Comparison of ENCODE assay signal across 11 cellular contexts in genomic region chr1:207407655-207408256, GRCh38. TPM values are rescaled to one million over a fixed set of nuclear protein-coding genes. Genes with fewer than 3 reads are reported as not detected.
DNase-seq lines count a peak whose midpoint lies in the region; ATAC-seq and TF ChIP-seq lines count a peak whose summit lies in the region.
"Had no signal": no experiment of that assay in that cellular context is flagged by ENCODE, and none has a peak within 500 bp of the region (broad histone marks: within the 10 kb centered on the region; RNA-seq: fewer than 3 reads in every experiment).

No MANE protein-coding gene starts in this region.

- H3K27ac Mint-ChIP-seq in activated CD4-positive, alpha-beta T cell treated with anti-CD3 and anti-CD28 coated beads, Interleukin-2, amount 10 ng/mL, durations not matched to agents 24 days and 14 days, result peak overlapping the region; percentile 20
- no peak overlapping the region for H3K27ac Mint-ChIP-seq in stimulated activated effector memory CD8-positive, alpha-beta T cell treated with anti-CD3 and anti-CD28 coated beads, Interleukin-12 subunit alpha, Interleukin-12 subunit beta, amount 100 ng/mL, for 72 hours

- no peaks in the 10 kb centered on the region for H3K4me1 ChIP-seq in mucosa of descending colon (ENCODE audit: low read depth)

- H3K36me3 ChIP-seq in mucosa of descending colon (ENCODE audit: low read depth), result no peaks in the 10 kb centered on the region

- H3K27me3 Mint-ChIP-seq in activated CD4-positive, alpha-beta T cell treated with anti-CD3 and anti-CD28 coated beads, Interleukin-2, amount 10 ng/mL, durations not matched to agents 24 days and 14 days, result no peaks in the 10 kb centered on the region

- H3K4me3 ChIP-seq in epithelial cell of esophagus (ENCODE audit: low read length), result no peak overlapping the region
- no peak overlapping the region for H3K4me3 ChIP-seq in mucosa of descending colon

- H3K9me3 Mint-ChIP-seq in activated CD4-positive, alpha-beta T cell treated with anti-CD3 and anti-CD28 coated beads, Interleukin-2, amount 10 ng/mL, durations not matched to agents 24 days and 14 days, result no peaks in the 10 kb centered on the region
- no peaks in the 10 kb centered on the region for H3K9me3 Mint-ChIP-seq in stimulated activated effector memory CD8-positive, alpha-beta T cell treated with anti-CD3 and anti-CD28 coated beads, Interleukin-12 subunit alpha, Interleukin-12 subunit beta, amount 100 ng/mL, for 72 hours

- no peaks in the 10 kb centered on the region for H3K9me3 ChIP-seq in mucosa of descending colon

- intact Hi-C loops in activated CD4-positive, alpha-beta T cell treated with anti-CD3 and anti-CD28 coated beads, Interleukin-2, amount 10 ng/mL, durations not matched to agents 24 days and 14 days (cut with micrococcal nuclease), result loop anchor here (1.0 to 10.0 kb wide), 3 partner anchors 44 to 483 kb away; partner anchors contain the start of gene FCMR
- intact Hi-C loops in mucosa of descending colon (cut with DNase I, micrococcal nuclease), result no loop called here

- peaks cover 30% of the 10 kb centered on the region for H3K4me1 Mint-ChIP-seq in activated CD4-positive, alpha-beta T cell treated with anti-CD3 and anti-CD28 coated beads, Interleukin-2, amount 10 ng/mL, durations not matched to agents 24 days and 14 days
- H3K4me1 Mint-ChIP-seq in stimulated activated effector memory CD8-positive, alpha-beta T cell treated with anti-CD3 and anti-CD28 coated beads, Interleukin-12 subunit alpha, Interleukin-12 subunit beta, amount 100 ng/mL, for 72 hours, result peaks cover 24% of the 10 kb centered on the region

- TF ChIP-seq CTCF in epithelial cell of esophagus (IDR thresholded peaks at IDR 0.05; ENCODE audit: insufficient read depth, low read depth, low read length, missing control alignments), result no peak
- no peak for TF ChIP-seq CTCF in mucosa of descending colon (IDR thresholded peaks at IDR 0.05)

- H3K36me3 Mint-ChIP-seq in activated CD4-positive, alpha-beta T cell treated with anti-CD3 and anti-CD28 coated beads, Interleukin-2, amount 10 ng/mL, durations not matched to agents 24 days and 14 days (ENCODE audit: low read depth), result no peaks in the 10 kb centered on the region
- no peaks in the 10 kb centered on the region for H3K36me3 Mint-ChIP-seq in stimulated activated effector memory CD8-positive, alpha-beta T cell treated with anti-CD3 and anti-CD28 coated beads, Interleukin-12 subunit alpha, Interleukin-12 subunit beta, amount 100 ng/mL, for 72 hours

- peak; percentile 70 for ATAC-seq in stimulated activated effector memory CD8-positive, alpha-beta T cell treated with anti-CD3 and anti-CD28 coated beads, Interleukin-12 subunit alpha, Interleukin-12 subunit beta, amount 100 ng/mL, for 72 hours
- ATAC-seq in GM21390 (IDR thresholded peaks at IDR 0.05; ENCODE audit: unreplicated experiment), result no peak
- ATAC-seq in mucosa of descending colon, result no peak
- ATAC-seq: Panc1 had no signal

- DNase-seq in activated CD4-positive, alpha-beta T cell treated with anti-CD3 and anti-CD28 coated beads, Interleukin-2, amount 10 ng/mL, durations not matched to agents 24 days and 14 days, result no peak
- DNase-seq in activated CD4-positive, alpha-beta T cell treated with anti-CD3 and anti-CD28 coated beads, Interleukin-2, amount 50 U/mL, for 1 hour, result no peak
- DNase-seq in MV-4-11 (lab: John Stamatoyannopoulos, UW) (peak; percentile 77), epithelial cell of esophagus (ENCODE audit: low read depth) (peak; percentile 81), NCI-H446 treated with DMSO at 0.1 percent for 48 hours (lab: John Stamatoyannopoulos, UW) (no peak), mucosa of descending colon (no peak)
- no peak for DNase-seq in stimulated activated effector memory CD8-positive, alpha-beta T cell treated with anti-CD3 and anti-CD28 coated beads, Interleukin-12 subunit alpha, Interleukin-12 subunit beta, amount 100 ng/mL, for 72 hours (ENCODE audit: low spot score in 2 of 2)
- DNase-seq: NCI-H1436 treated with DMSO at 0.1 percent for 48 hours had no signal

- no peak overlapping the region for H3K4me3 Mint-ChIP-seq in activated CD4-positive, alpha-beta T cell treated with anti-CD3 and anti-CD28 coated beads, Interleukin-2, amount 10 ng/mL, durations not matched to agents 24 days and 14 days
- H3K4me3 Mint-ChIP-seq in stimulated activated effector memory CD8-positive, alpha-beta T cell treated with anti-CD3 and anti-CD28 coated beads, Interleukin-12 subunit alpha, Interleukin-12 subunit beta, amount 100 ng/mL, for 72 hours, result no peak overlapping the region

RNA-seq across cellular contexts. Expression of gene CR2, which starts 46.4 kb away (rescaled TPM):
- 0.24 TPM in 1 of 2 replicates, not detected in the other for total RNA-seq in activated CD4-positive, alpha-beta T cell treated with anti-CD3 and anti-CD28 coated beads, Interleukin-2, amount 10 ng/mL, durations not matched to agents 24 days and 14 days
- under 1 TPM in 2 of 3 donors, not detected in 1; 0.10 to 0.38 TPM for total RNA-seq in mucosa of descending colon
- total RNA-seq: skeletal muscle tissue had no signal

Comparison
In these comparisons a context has a peak if more than half of its experiments do, and no peak if none do; other contexts are left out.
1. DNase-seq: peak in MV-4-11 (single experiment) and epithelial cell of esophagus (single experiment); none in activated CD4-positive, alpha-beta T cell treated with anti-CD3 and anti-CD28 coated beads, Interleukin-2, amount 10 ng/mL, durations not matched to agents 24 days and 14 days (single experiment), activated CD4-positive, alpha-beta T cell treated with anti-CD3 and anti-CD28 coated beads, Interleukin-2, amount 50 U/mL, for 1 hour (single experiment), stimulated activated effector memory CD8-positive, alpha-beta T cell treated with anti-CD3 and anti-CD28 coated beads, Interleukin-12 subunit alpha, Interleukin-12 subunit beta, amount 100 ng/mL, for 72 hours (0 of 2), NCI-H446 treated with DMSO at 0.1 percent for 48 hours (single experiment) and mucosa of descending colon (0 of 3).